Comparison of ENCODE assay signal across 1 cellular context in the genomic region with DNA sequence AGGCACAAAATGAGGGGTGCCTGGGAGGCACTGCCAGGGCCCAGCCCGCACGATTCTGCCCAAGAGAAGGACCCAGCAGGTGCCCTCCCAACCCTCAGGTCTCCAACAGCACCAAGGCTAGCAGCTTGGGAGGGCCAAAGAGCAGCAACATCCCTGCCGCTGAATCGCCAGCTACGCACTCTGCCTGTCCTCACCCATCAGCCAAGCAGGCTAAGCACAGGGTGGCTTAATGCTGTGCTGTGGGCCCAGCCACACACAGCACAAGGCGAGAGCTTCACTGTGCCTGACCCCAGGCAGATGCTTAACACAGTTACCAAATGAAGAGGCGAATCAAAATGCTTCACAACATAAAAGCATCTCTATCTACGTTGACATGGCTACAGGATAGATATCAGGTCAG.
TF ChIP-seq lines count a peak whose summit lies in the region.

No MANE protein-coding gene starts in this region.

TF ChIP-seq in GM23338, 12 proteins besides CTCF, POLR2A, EP300 and RAD21:
- TF ChIP-seq ZNF331 (CRISPR knock-in tag; IDR thresholded peaks at IDR 0.05; ENCODE audit: low read depth) (no peak), JUNB (IDR thresholded peaks at IDR 0.05; ENCODE audit: unreplicated experiment) (no peak), ZNF114 (CRISPR knock-in tag; IDR thresholded peaks at IDR 0.05) (no peak), EZH2phosphoT487 (IDR thresholded peaks at IDR 0.05; ENCODE audit: unreplicated experiment) (no peak), REST (IDR thresholded peaks at IDR 0.05; ENCODE audit: unreplicated experiment) (no peak), STAT1 (IDR thresholded peaks at IDR 0.05; ENCODE audit: unreplicated experiment) (no peak), POLR2AphosphoS5 (IDR thresholded peaks at IDR 0.05; ENCODE audit: low read depth) (no peak), ZNF462 (CRISPR knock-in tag; IDR thresholded peaks at IDR 0.05) (no peak), NANOG (IDR thresholded peaks at IDR 0.05; ENCODE audit: borderline replicate concordance) (no peak), CREB1 (CRISPR knock-in tag; IDR thresholded peaks at IDR 0.05; ENCODE audit: low read depth) (no peak), EZH2 (IDR thresholded peaks at IDR 0.05; ENCODE audit: low read depth, unreplicated experiment) (no peak)
- TF ChIP-seq, protein P1, sequence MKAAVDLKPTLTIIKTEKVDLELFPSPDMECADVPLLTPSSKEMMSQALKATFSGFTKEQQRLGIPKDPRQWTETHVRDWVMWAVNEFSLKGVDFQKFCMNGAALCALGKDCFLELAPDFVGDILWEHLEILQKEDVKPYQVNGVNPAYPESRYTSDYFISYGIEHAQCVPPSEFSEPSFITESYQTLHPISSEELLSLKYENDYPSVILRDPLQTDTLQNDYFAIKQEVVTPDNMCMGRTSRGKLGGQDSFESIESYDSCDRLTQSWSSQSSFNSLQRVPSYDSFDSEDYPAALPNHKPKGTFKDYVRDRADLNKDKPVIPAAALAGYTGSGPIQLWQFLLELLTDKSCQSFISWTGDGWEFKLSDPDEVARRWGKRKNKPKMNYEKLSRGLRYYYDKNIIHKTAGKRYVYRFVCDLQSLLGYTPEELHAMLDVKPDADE (IDR thresholded peaks at IDR 0.05) = no peak
